Comparison of ENCODE assay signal across 25 cellular contexts in genomic region chrX:131084145-131084544, GRCh38. TPM values are rescaled to one million over a fixed set of nuclear protein-coding genes. Genes with fewer than 3 reads are reported as not detected.
"Had no signal": no experiment of that assay in that cellular context is flagged by ENCODE, and none has a peak within 500 bp of the region (broad histone marks: within the 10 kb centered on the region; RNA-seq: fewer than 3 reads in every experiment).

No MANE protein-coding gene starts in this region.

- H3K27ac ChIP-seq: dorsolateral prefrontal cortex, epithelial cell of prostate, esophagus muscularis mucosa, gastrocnemius medialis, ovary, suprapubic skin, thyroid gland, upper lobe of left lung, uterus had no signal

- H3K9me3 ChIP-seq: esophagus muscularis mucosa, gastrocnemius medialis, mucosa of descending colon, ovary, suprapubic skin, thyroid gland, upper lobe of left lung, uterus had no signal

- H3K4me1 Mint-ChIP-seq: central memory CD8-positive, alpha-beta T cell had no signal

- FAIRE-seq: islet of Langerhans, small intestine had no signal

- H3K4me3 ChIP-seq: dorsolateral prefrontal cortex, esophagus muscularis mucosa, gastrocnemius medialis, mucosa of descending colon, ovary, suprapubic skin, thyroid gland, upper lobe of left lung, uterus had no signal

- H3K36me3 ChIP-seq: esophagus muscularis mucosa, gastrocnemius medialis, ovary, suprapubic skin, thyroid gland, upper lobe of left lung, uterus had no signal

- H3K4me3 Mint-ChIP-seq: central memory CD8-positive, alpha-beta T cell; naive thymus-derived CD8-positive, alpha-beta T cell had no signal

- H3K4me1 ChIP-seq: esophagus muscularis mucosa, gastrocnemius medialis, suprapubic skin, thyroid gland, upper lobe of left lung, uterus had no signal

- DNase-seq: cortex of kidney; dorsolateral prefrontal cortex; effector CD8-positive, alpha-beta T cell; gastrocnemius medialis; hippocampal formation; kidney glomerular epithelial cell; mammary epithelial cell; mucosa of descending colon; naive thymus-derived CD8-positive, alpha-beta T cell; ovary; right cardiac atrium; small intestine; stimulated activated CD4-positive, alpha-beta T cell treated with anti-CD3 and anti-CD28 coated beads, Interleukin-12 subunit alpha, Interleukin-12 subunit beta, amount 100 ng/mL, for 4 hours; stimulated activated naive CD4-positive, alpha-beta T cell treated with Interleukin-2 at 50 U/mL for 16 hours; thyroid gland; uterus had no signal

- H3K27me3 ChIP-seq: ovary had no signal

- H3K36me3 Mint-ChIP-seq: naive thymus-derived CD8-positive, alpha-beta T cell had no signal

- H3K27ac Mint-ChIP-seq: progenitor cell of endocrine pancreas had no signal

RNA-seq across cellular contexts. Expression of gene ARHGAP36, which starts 26.0 kb away (rescaled TPM):
- total RNA-seq: fibroblast of villous mesenchyme; liver; mammary epithelial cell; naive thymus-derived CD8-positive, alpha-beta T cell; suprapubic skin; thyroid gland; upper lobe of left lung had no signal
